ENCODE assay signal across 1 cellular context in the genomic region with DNA sequence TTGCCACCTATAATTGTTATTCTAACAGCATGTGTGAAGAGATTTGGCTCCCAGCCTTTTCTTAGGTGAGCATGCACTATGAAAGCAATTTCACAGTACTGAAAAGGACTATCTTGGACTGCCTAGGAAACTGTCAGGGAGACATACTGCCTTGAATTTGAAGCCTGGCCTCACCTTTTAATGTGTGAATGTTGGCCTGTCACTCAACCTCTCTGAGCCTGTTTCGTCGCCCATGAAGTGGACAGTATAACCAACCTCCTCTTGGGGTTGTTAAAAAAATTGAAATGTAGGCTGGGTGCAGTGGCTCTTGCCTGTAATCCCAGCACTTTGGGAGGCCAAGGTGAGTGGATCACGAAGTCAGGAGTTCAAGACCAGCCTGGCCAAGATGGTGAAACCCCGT.
TF ChIP-seq lines count a peak whose summit lies in the region.

No MANE protein-coding gene starts in this region.

TF ChIP-seq in H1, 55 proteins besides CTCF, POLR2A, EP300 and RAD21 (continued from another document):
- no peak for TF ChIP-seq HDAC2 (IDR thresholded peaks at IDR 0.05; ENCODE audit: borderline replicate concordance in 1 of 2, low read depth in 2 of 2, low read length in 2 of 2)
- TF ChIP-seq SP2 (IDR thresholded peaks at IDR 0.05; ENCODE audit: low read length), result no peak
- no peak for TF ChIP-seq KDM5A (IDR thresholded peaks at IDR 0.05; ENCODE audit: low read length)
- no peak for TF ChIP-seq CREB1 (IDR thresholded peaks at IDR 0.05)
- no peak for TF ChIP-seq POLR2AphosphoS5 (IDR thresholded peaks at IDR 0.05; ENCODE audit: low read depth, low read length)
- no peak for TF ChIP-seq RNF2 (IDR thresholded peaks at IDR 0.05; ENCODE audit: borderline replicate concordance, low read depth, low read length, missing control alignments, poor library complexity, severe bottlenecking)
- TF ChIP-seq BRCA1 (IDR thresholded peaks at IDR 0.05; ENCODE audit: low read depth, low read length), result no peak
- no peak for TF ChIP-seq KDM4A (IDR thresholded peaks at IDR 0.05; ENCODE audit: low read depth, low read length, severe bottlenecking)
- TF ChIP-seq SRF (IDR thresholded peaks at IDR 0.05; ENCODE audit: low read depth, low read length), result no peak
